In genomic region chr12:50640321-50640939, GRCh38 we compare ENCODE assay signal across 18 cellular contexts.
A peak's percentile ranks its signal among the peaks of the same experiment; 100 is the strongest.
DNase-seq lines count a peak whose midpoint lies in the region; ATAC-seq and TF ChIP-seq lines count a peak whose summit lies in the region.
"Had no signal": no experiment of that assay in that cellular context is flagged by ENCODE, and none has a peak within 500 bp of the region (broad histone marks: within the 10 kb centered on the region; RNA-seq: fewer than 3 reads in every experiment).

No MANE protein-coding gene starts in this region.

- no peaks in the 10 kb centered on the region for H3K27me3 ChIP-seq in psoas muscle (ENCODE audit: insufficient read depth in 3 of 3, low read length in 2 of 3)
- H3K27me3 ChIP-seq: BLaER1, SJSA1 had no signal

- H3K27ac ChIP-seq in VCaP (peak overlapping the region; percentile 79), psoas muscle (no peak overlapping the region)
- H3K27ac ChIP-seq: BLaER1, SJSA1 had no signal

- peaks cover 15% of the 10 kb centered on the region for H3K36me3 Mint-ChIP-seq in activated naive CD4-positive, alpha-beta T cell treated with anti-CD3 and anti-CD28 coated beads, Interleukin-2, amount 10 ng/mL, durations not matched to agents 7 days and 5 days
- peaks cover 13% of the 10 kb centered on the region for H3K36me3 Mint-ChIP-seq in activated naive CD4-positive, alpha-beta T cell treated with anti-CD3 and anti-CD28 coated beads for 36 hours (ENCODE audit: low read depth)

- H3K27me3 Mint-ChIP-seq in activated naive CD4-positive, alpha-beta T cell treated with anti-CD3 and anti-CD28 coated beads, Interleukin-2, amount 10 ng/mL, durations not matched to agents 7 days and 5 days = no peaks in the 10 kb centered on the region
- no peaks in the 10 kb centered on the region for H3K27me3 Mint-ChIP-seq in activated naive CD4-positive, alpha-beta T cell treated with anti-CD3 and anti-CD28 coated beads for 36 hours (ENCODE audit: low read depth)

- H3K36me3 ChIP-seq in psoas muscle (ENCODE audit: insufficient read depth in 1 of 2, low read depth in 1 of 2) = peaks cover 0 to 13% of the 10 kb centered on the region in 2 donors

- 43 to 65% (median 44%) methylated on average over 7 of the region's 7 CpGs for WGBS in psoas muscle, 3 donors

- TF ChIP-seq CTCF in VCaP (conservative IDR thresholded peaks at IDR 0.05) = no peak
- TF ChIP-seq CTCF in psoas muscle (IDR thresholded peaks at IDR 0.05) = no peak

- no peak overlapping the region for H3K4me3 ChIP-seq in psoas muscle
- H3K4me3 ChIP-seq: A549, BLaER1, K562, PC-9, SJSA1 had no signal

- H3K9me3 ChIP-seq in psoas muscle = no peaks in the 10 kb centered on the region
- H3K9me3 ChIP-seq: A549, BLaER1, SJSA1 had no signal

- DNase-seq in activated naive CD4-positive, alpha-beta T cell treated with anti-CD3 and anti-CD28 coated beads, Interleukin-2, amount 10 ng/mL, durations not matched to agents 7 days and 5 days = no peak
- DNase-seq in activated naive CD4-positive, alpha-beta T cell treated with anti-CD3 and anti-CD28 coated beads for 36 hours = no peak
- DNase-seq in psoas muscle (no peak), NCI-H1105 treated with DMSO at 0.1 percent for 48 hours (lab: John Stamatoyannopoulos, UW) (no peak), activated gamma-delta T cell (lab: John Stamatoyannopoulos, UW) (no peak), NCI-H226 (no peak)
- DNase-seq: DMS79, NCI-H1417 treated with DMSO at 0.1 percent for 48 hours, NCI-H187 treated with DMSO at 0.1 percent for 48 hours, NCI-H510A, NCI-H774, PC-9 had no signal

- H3K4me1 Mint-ChIP-seq in activated naive CD4-positive, alpha-beta T cell treated with anti-CD3 and anti-CD28 coated beads, Interleukin-2, amount 10 ng/mL, durations not matched to agents 7 days and 5 days = peaks cover 42% of the 10 kb centered on the region
- H3K4me1 Mint-ChIP-seq in activated naive CD4-positive, alpha-beta T cell treated with anti-CD3 and anti-CD28 coated beads for 36 hours (ENCODE audit: low read depth) = peaks cover 47% of the 10 kb centered on the region

- no peak overlapping the region for H3K4me3 Mint-ChIP-seq in activated naive CD4-positive, alpha-beta T cell treated with anti-CD3 and anti-CD28 coated beads, Interleukin-2, amount 10 ng/mL, durations not matched to agents 7 days and 5 days
- H3K4me3 Mint-ChIP-seq in activated naive CD4-positive, alpha-beta T cell treated with anti-CD3 and anti-CD28 coated beads for 36 hours = no peak overlapping the region

- peaks cover 20% of the 10 kb centered on the region for H3K4me1 ChIP-seq in psoas muscle

- H3K27ac Mint-ChIP-seq in activated naive CD4-positive, alpha-beta T cell treated with anti-CD3 and anti-CD28 coated beads, Interleukin-2, amount 10 ng/mL, durations not matched to agents 7 days and 5 days = peak overlapping the region; percentile 64
- H3K27ac Mint-ChIP-seq in activated naive CD4-positive, alpha-beta T cell treated with anti-CD3 and anti-CD28 coated beads for 36 hours = no peak overlapping the region

- no peaks in the 10 kb centered on the region for H3K9me3 Mint-ChIP-seq in activated naive CD4-positive, alpha-beta T cell treated with anti-CD3 and anti-CD28 coated beads, Interleukin-2, amount 10 ng/mL, durations not matched to agents 7 days and 5 days
- no peaks in the 10 kb centered on the region for H3K9me3 Mint-ChIP-seq in activated naive CD4-positive, alpha-beta T cell treated with anti-CD3 and anti-CD28 coated beads for 36 hours

- CTCF ChIA-PET in activated naive CD4-positive, alpha-beta T cell treated with anti-CD3 and anti-CD28 coated beads, Interleukin-2, amount 10 ng/mL, durations not matched to agents 7 days and 5 days (lab: Charles Lee) = interaction anchor here (1.1 to 6.6 kb wide), 3 partner anchors 103 to 134 kb away, joined by 3 to 115 read pairs (median 3); partner anchors contain the start of gene DIP2B
- CTCF ChIA-PET in activated naive CD4-positive, alpha-beta T cell treated with anti-CD3 and anti-CD28 coated beads for 36 hours (lab: Charles Lee) = interaction anchor here (0.6 to 8.0 kb wide), 6 partner anchors 20 to 134 kb away, joined by 3 to 130 read pairs (median 3); partner anchors contain the start of gene DIP2B

- ATAC-seq in psoas muscle (peak; percentile 36 to 62 (median 50)), GM19324 (IDR thresholded peaks at IDR 0.05; ENCODE audit: low FRiP score, unreplicated experiment) (no peak)
- ATAC-seq: A549 had no signal

- intact Hi-C loops in activated naive CD4-positive, alpha-beta T cell treated with anti-CD3 and anti-CD28 coated beads for 36 hours (cut with micrococcal nuclease) = no loop called here
- intact Hi-C loops in psoas muscle (cut with DNase I) = no loop called here
